31 cellular contexts compared by ENCODE assay signal in genomic region chr15:35914573-35914972, GRCh38.
DNase-seq lines count a peak whose midpoint lies in the region; ATAC-seq, FAIRE-seq and TF ChIP-seq lines count a peak whose summit lies in the region.
"Had no signal": no experiment of that assay in that cellular context is flagged by ENCODE, and none has a peak within 500 bp of the region (broad histone marks: within the 10 kb centered on the region; RNA-seq: fewer than 3 reads in every experiment).

No MANE protein-coding gene starts in this region.

- H3K9me1 ChIP-seq in K562 (ENCODE audit: control insufficient read depth, insufficient read depth, low read length) = no peaks in the 10 kb centered on the region

- no TSS peak for BruUV-seq in K562 (replicated peaks; lab: Mats Ljungman, UMichigan)

- no peaks in the 10 kb centered on the region for H3K9me3 ChIP-seq in HEK293 (ENCODE audit: control insufficient read depth, insufficient read depth, low read depth, low read length)
- H3K9me3 ChIP-seq in K562 (replicated peaks; ENCODE audit: control insufficient read depth, insufficient read depth, low read depth, low read length) = no peaks in the 10 kb centered on the region
- H3K9me3 ChIP-seq: A549, BE2C, Caco-2 had no signal

- TF ChIP-seq CTCF in HEK293 (tag by site-specific recombination; IDR thresholded peaks at IDR 0.05) (no peak), K562 (IDR thresholded peaks at IDR 0.05 in 2 of 3, conservative IDR thresholded peaks at IDR 0.05 in 1 of 3; ENCODE audit: insufficient read depth in 2 of 3, low read depth in 1 of 3, low read length in 3 of 3) (no peak)

- H3K4me1 ChIP-seq in HEK293 (ENCODE audit: control insufficient read depth, insufficient read depth, low read length) (no peaks in the 10 kb centered on the region), K562 (replicated peaks in 1 of 2; ENCODE audit: control insufficient read depth in 2 of 2, insufficient read depth in 2 of 2, low read length in 2 of 2) (no peaks in the 10 kb centered on the region)
- H3K4me1 ChIP-seq: A549; BLaER1; BLaER1 treated with 17β-estradiol and CSF1 and Interleukin-3, amounts not matched to agents 10 nM and 100 nM; Caco-2 had no signal

- intact Hi-C loops in K562 (cut with micrococcal nuclease) = no loop called here

- no peaks in the 10 kb centered on the region for H3K36me3 ChIP-seq in HEK293 (ENCODE audit: control insufficient read depth in 2 of 2, insufficient read depth in 1 of 2, low read length in 2 of 2)
- H3K36me3 ChIP-seq in K562 (ENCODE audit: control insufficient read depth, insufficient read depth, low read length) = no peaks in the 10 kb centered on the region
- H3K36me3 ChIP-seq: BE2C; BLaER1; BLaER1 treated with 17β-estradiol and CSF1 and Interleukin-3, amounts not matched to agents 10 nM and 100 nM had no signal

- H2AFZ ChIP-seq in K562 (ENCODE audit: low read depth, low read length) = no peak overlapping the region

- TF ChIP-seq POLR2A in K562 (conservative IDR thresholded peaks at IDR 0.05) (no peak), GM12892 (IDR thresholded peaks at IDR 0.05; ENCODE audit: low read depth, low read length) (no peak)

- no peaks in the 10 kb centered on the region for H3K27me3 ChIP-seq in K562 (ENCODE audit: control insufficient read depth in 2 of 2, insufficient read depth in 2 of 2, low read length in 2 of 2)
- H3K27me3 ChIP-seq: BE2C; BLaER1; BLaER1 treated with 17β-estradiol and CSF1 and Interleukin-3, amounts not matched to agents 10 nM and 100 nM had no signal

- FAIRE-seq in K562 (lab: Jason Lieb, UNC) = no peak
- FAIRE-seq in GM12892 (lab: Jason Lieb, UNC) = no peak
- FAIRE-seq: A204.1, A549, D721Med had no signal

- no peak overlapping the region for H3K27ac ChIP-seq in HEK293 (ENCODE audit: extremely low read depth, low read depth, low read length)
- no peak overlapping the region for H3K27ac ChIP-seq in K562 (ENCODE audit: extremely low read depth, low read depth, low read length)
- H3K27ac ChIP-seq: 22Rv1; A549; BLaER1; BLaER1 treated with 17β-estradiol and CSF1 and Interleukin-3, amounts not matched to agents 10 nM and 100 nM; C4-2B had no signal

- no peak for ATAC-seq in K562
- ATAC-seq: A549; CD8-positive, alpha-beta T cell had no signal

- CTCF ChIA-PET in HEK293 (lab: Yijun Ruan, JAX) (interaction anchor here (0.7 kb wide), 1 partner anchor 164 kb away, joined by 3 read pairs; no protein-coding TSS in a partner anchor), K562 (lab: Yijun Ruan, JAX; ENCODE audit: low intra/inter-chr PET ratio) (no interaction called here)

- 0% methylated on average over 2 of the region's 2 CpGs for WGBS in K562 (ENCODE audit: insufficient coverage, low coverage, missing lambda C conversion rate)

- TF ChIP-seq RAD21 in K562 (CRISPR knock-in tag; conservative IDR thresholded peaks at IDR 0.05 in 1 of 2, IDR thresholded peaks at IDR 0.05 in 1 of 2) = no peak

- no peak overlapping the region for H3K9ac ChIP-seq in K562 (ENCODE audit: insufficient read depth in 1 of 2, low read depth in 2 of 2, low read length in 2 of 2)
- H3K9ac ChIP-seq: BLaER1; BLaER1 treated with 17β-estradiol and CSF1 and Interleukin-3, amounts not matched to agents 10 nM and 100 nM had no signal

- no peak overlapping the region for H3K4me3 ChIP-seq in HEK293 (ENCODE audit: low read depth, low read length)
- no peak overlapping the region for H3K4me3 ChIP-seq in K562
- H3K4me3 ChIP-seq: A549; BLaER1; BLaER1 treated with 17β-estradiol and CSF1 and Interleukin-3, amounts not matched to agents 10 nM and 100 nM had no signal

- no peak for TF ChIP-seq EP300 in K562 (IDR thresholded peaks at IDR 0.05; ENCODE audit: low read length)

- no peaks in the 10 kb centered on the region for H4K20me1 ChIP-seq in K562 (replicated peaks; ENCODE audit: control insufficient read depth, insufficient read depth, low read length)
- H4K20me1 ChIP-seq: BLaER1; BLaER1 treated with 17β-estradiol and CSF1 and Interleukin-3, amounts not matched to agents 10 nM and 100 nM had no signal

- no peaks in the 10 kb centered on the region for H3K79me2 ChIP-seq in K562 (ENCODE audit: control insufficient read depth, insufficient read depth, low read length)

- DNase-seq in K562 (ENCODE audit: extremely low read depth in 1 of 4, low spot score in 3 of 4) (no peak), GM12892 (ENCODE audit: insufficient read length) (no peak)
- DNase-seq in activated CD4-positive, alpha-beta T cell treated with anti-CD3 and anti-CD28 coated beads for 48 hours = no peak
- DNase-seq: 8988T; ACHN; AML-193; BE2C; C1 segment of cervical spinal cord; Caco-2; Calu3; CD4-positive, alpha-beta memory T cell; CD4-positive, alpha-beta T cell; CD4-positive, CD25-positive, alpha-beta regulatory T cell; CD8-positive, alpha-beta memory T cell; CD8-positive, alpha-beta T cell; COR-L47; DMS 273 treated with DMSO at 0.1 percent for 48 hours; DMS153; DMS53; DMS79; DMS79 treated with DMSO at 0.1 percent for 48 hours; DND-41; EL had no signal

- H3K4me2 ChIP-seq in K562 (ENCODE audit: insufficient read depth, low read length) = no peak overlapping the region
- H3K4me2 ChIP-seq: A549; BLaER1; BLaER1 treated with 17β-estradiol and CSF1 and Interleukin-3, amounts not matched to agents 10 nM and 100 nM had no signal

- in situ Hi-C loops in K562 (cut with MboI) = no loop called here

- POLR2A ChIA-PET in HEK293 (lab: Yijun Ruan, JAX) (no interaction called here), K562 (lab: Yijun Ruan, JAX) (no interaction called here)

TF ChIP-seq in HEK293, 187 proteins besides CTCF, POLR2A, EP300 and RAD21:
- peak; percentile 22 for TF ChIP-seq SETDB1 (IDR thresholded peaks at IDR 0.05; ENCODE audit: insufficient read length, low read length)
- no peak for TF ChIP-seq KLF7 (tag by site-specific recombination; IDR thresholded peaks at IDR 0.05; ENCODE audit: borderline replicate concordance)

TF ChIP-seq in K562, 482 proteins besides CTCF, POLR2A, EP300 and RAD21:
- TF ChIP-seq ZNF224 (CRISPR knock-in tag; IDR thresholded peaks at IDR 0.05) (peak; percentile 91; the same call in 1 of the 2 replicates), PRDM10 (IDR thresholded peaks at IDR 0.05; ENCODE audit: partially characterized antibody) (no peak), CREB3 (tag; conservative IDR thresholded peaks at IDR 0.05; ENCODE audit: low read depth) (no peak)

Comparison
In these comparisons a context has a peak if more than half of its experiments do, and no peak if none do; other contexts are left out.
1. Of the 44 proteins assayed by ChIP-seq in both K562 and HEK293: peak only in K562: none; only in HEK293: SETDB1; in both: none; in neither: 43.